ENCODE assay signal across 32 cellular contexts in genomic region chr4:74262522-74262921, GRCh38. TPM values are rescaled to one million over a fixed set of nuclear protein-coding genes. Genes with fewer than 3 reads are reported as not detected.
DNase-seq lines count a peak whose midpoint lies in the region; ATAC-seq and TF ChIP-seq lines count a peak whose summit lies in the region.
"Had no signal": no experiment of that assay in that cellular context is flagged by ENCODE, and none has a peak within 500 bp of the region (broad histone marks: within the 10 kb centered on the region; RNA-seq: fewer than 3 reads in every experiment).

No MANE protein-coding gene starts in this region.

- intact Hi-C loops in heart right ventricle (cut with DNase I), result no loop called here
- intact Hi-C loops in activated CD4-positive, alpha-beta T cell treated with anti-CD3 and anti-CD28 coated beads, Interleukin-2, amount 10 ng/mL, durations not matched to agents 24 days and 14 days (cut with micrococcal nuclease), result no loop called here

- no peak overlapping the region for H3K27ac Mint-ChIP-seq in activated CD4-positive, alpha-beta T cell treated with anti-CD3 and anti-CD28 coated beads, Interleukin-2, amount 10 ng/mL, durations not matched to agents 24 days and 14 days
- H3K27ac Mint-ChIP-seq: brain; neural progenitor cell; T-helper 1 cell treated with Interleukin-12 subunit alpha and Interleukin-12 subunit beta and Interleukin-4 antibody, amounts not matched to agents 30 μg/mL and 1 μg/mL, for 36 hours had no signal

- H3K9me3 ChIP-seq in heart right ventricle, result no peaks in the 10 kb centered on the region
- H3K9me3 ChIP-seq: BLaER1 treated with 17β-estradiol and CSF1 and Interleukin-3, amounts not matched to agents 10 nM and 100 nM; HAP-1; left ventricle myocardium inferior; suprapubic skin; upper lobe of left lung had no signal

- no peak for TF ChIP-seq CTCF in heart right ventricle (IDR thresholded peaks at IDR 0.05)

- no peak overlapping the region for H3K27ac ChIP-seq in heart right ventricle
- H3K27ac ChIP-seq: epithelial cell of prostate, left ventricle myocardium inferior, neural progenitor cell, parathyroid adenoma, RWPE1, skin epidermis, suprapubic skin, upper lobe of left lung had no signal

- no peaks in the 10 kb centered on the region for H3K9me3 Mint-ChIP-seq in activated CD4-positive, alpha-beta T cell treated with anti-CD3 and anti-CD28 coated beads, Interleukin-2, amount 10 ng/mL, durations not matched to agents 24 days and 14 days
- H3K9me3 Mint-ChIP-seq: brain; neural progenitor cell; T-helper 1 cell treated with Interleukin-12 subunit alpha and Interleukin-12 subunit beta and Interleukin-4 antibody, amounts not matched to agents 30 μg/mL and 1 μg/mL, for 36 hours had no signal

- ATAC-seq in heart right ventricle, result no peak

- H3K27me3 Mint-ChIP-seq in activated CD4-positive, alpha-beta T cell treated with anti-CD3 and anti-CD28 coated beads, Interleukin-2, amount 10 ng/mL, durations not matched to agents 24 days and 14 days, result no peaks in the 10 kb centered on the region
- H3K27me3 Mint-ChIP-seq: brain had no signal

- no peaks in the 10 kb centered on the region for H3K36me3 Mint-ChIP-seq in activated CD4-positive, alpha-beta T cell treated with anti-CD3 and anti-CD28 coated beads, Interleukin-2, amount 10 ng/mL, durations not matched to agents 24 days and 14 days (ENCODE audit: low read depth)
- H3K36me3 Mint-ChIP-seq: brain, neural progenitor cell had no signal

- DNase-seq in COR-L47 (lab: John Stamatoyannopoulos, UW) (peak; percentile 19), EL (peak; percentile 4), RPMI8226 (peak; percentile 46), dermis microvascular lymphatic vessel endothelial cell (ENCODE audit: low read depth in 2 of 2) (peak; percentile 1 to 22), heart right ventricle (no peak), T-helper 2 cell (no peak)
- no peak for DNase-seq in activated CD4-positive, alpha-beta T cell treated with anti-CD3 and anti-CD28 coated beads, Interleukin-2, amount 10 ng/mL, durations not matched to agents 24 days and 14 days
- DNase-seq: activated CD4-positive, alpha-beta T cell treated with anti-CD3 and anti-CD28 coated beads, Interleukin-2, amount 50 U/mL, for 48 hours; activated naive CD4-positive, alpha-beta T cell treated with Interleukin-2 at 50 U/mL for 16 hours; effector CD8-positive, alpha-beta T cell; GF-D8; glutamatergic neuron; islet precursor cell; Karpas-422; left ventricle myocardium inferior; mesendoderm; NCI-H187; NCI-H226; NCI-H774; retina; stimulated activated naive CD4-positive, alpha-beta T cell treated with Interleukin-2 at 50 U/mL for 16 hours; upper lobe of left lung had no signal

- peaks cover 0 to 7% (median 6%) of the 10 kb centered on the region in 9 donors for H3K4me1 ChIP-seq in heart right ventricle
- H3K4me1 ChIP-seq: HAP-1, neural progenitor cell, parathyroid adenoma, suprapubic skin, upper lobe of left lung had no signal

- no peaks in the 10 kb centered on the region for H3K27me3 ChIP-seq in heart right ventricle
- H3K27me3 ChIP-seq: BLaER1 treated with 17β-estradiol and CSF1 and Interleukin-3, amounts not matched to agents 10 nM and 100 nM; neural progenitor cell; suprapubic skin; upper lobe of left lung had no signal

- H3K4me3 ChIP-seq in heart right ventricle, result no peak overlapping the region
- H3K4me3 ChIP-seq: BLaER1 treated with 17β-estradiol and CSF1 and Interleukin-3, amounts not matched to agents 10 nM and 100 nM; HAP-1; left ventricle myocardium inferior; neural progenitor cell; skin epidermis; suprapubic skin; upper lobe of left lung had no signal

- H3K4me3 Mint-ChIP-seq in activated CD4-positive, alpha-beta T cell treated with anti-CD3 and anti-CD28 coated beads, Interleukin-2, amount 10 ng/mL, durations not matched to agents 24 days and 14 days, result no peak overlapping the region
- H3K4me3 Mint-ChIP-seq: brain; neural progenitor cell; T-helper 1 cell treated with Interleukin-12 subunit alpha and Interleukin-12 subunit beta and Interleukin-4 antibody, amounts not matched to agents 30 μg/mL and 1 μg/mL, for 36 hours had no signal

- H3K36me3 ChIP-seq in heart right ventricle, result no peaks in the 10 kb centered on the region
- H3K36me3 ChIP-seq: BLaER1 treated with 17β-estradiol and CSF1 and Interleukin-3, amounts not matched to agents 10 nM and 100 nM; HAP-1; left ventricle myocardium inferior; neural progenitor cell; suprapubic skin; upper lobe of left lung had no signal

- H3K4me1 Mint-ChIP-seq in activated CD4-positive, alpha-beta T cell treated with anti-CD3 and anti-CD28 coated beads, Interleukin-2, amount 10 ng/mL, durations not matched to agents 24 days and 14 days, result no peaks in the 10 kb centered on the region
- H3K4me1 Mint-ChIP-seq: neural progenitor cell had no signal

RNA-seq across cellular contexts. Expression of gene EPGN, which starts 45.7 kb away (rescaled TPM):
- total RNA-seq in dermis microvascular lymphatic vessel endothelial cell (not detected in 2 replicates), heart right ventricle (1 to 10 TPM in 1 of 10 donors, under 1 TPM in 1, not detected in 8; 0.66 to 8.4 TPM)
- polyA plus RNA-seq in heart right ventricle, result under 1 TPM in 1 of 2 donors, not detected in 1; 0.03 TPM
- total RNA-seq in activated CD4-positive, alpha-beta T cell treated with anti-CD3 and anti-CD28 coated beads, Interleukin-2, amount 10 ng/mL, durations not matched to agents 24 days and 14 days, result not detected in 2 replicates
- total RNA-seq: left ventricle myocardium inferior had no signal

Comparison
In these comparisons a context has a peak if more than half of its experiments do, and no peak if none do; other contexts are left out.
1. DNase-seq: peak in COR-L47 (single experiment), EL (single experiment), RPMI8226 (single experiment) and dermis microvascular lymphatic vessel endothelial cell (2 of 2); none in heart right ventricle (0 of 2), T-helper 2 cell (0 of 5) and activated CD4-positive, alpha-beta T cell treated with anti-CD3 and anti-CD28 coated beads, Interleukin-2, amount 10 ng/mL, durations not matched to agents 24 days and 14 days (single experiment).